26 cellular contexts compared by ENCODE assay signal in genomic region chr11:93160156-93160555, GRCh38.
"Had no signal": no experiment of that assay in that cellular context is flagged by ENCODE, and none has a peak within 500 bp of the region (broad histone marks: within the 10 kb centered on the region; RNA-seq: fewer than 3 reads in every experiment).

No MANE protein-coding gene starts in this region.

- H3K4me3 Mint-ChIP-seq: memory B cell; naive thymus-derived CD8-positive, alpha-beta T cell; nephron; stimulated activated naive B cell treated with anti-CD40 and anti-IgM and Interleukin-4, amounts not matched to agents 10 μg/mL and 1 μg/mL and 100 μg/mL, for 72 hours had no signal

- H3K4me1 ChIP-seq: lower lobe of right lung, pancreas, prostate gland, stomach, testis, thyroid gland, transverse colon, upper lobe of left lung, vagina had no signal

- H3K9me3 ChIP-seq: lower lobe of right lung, pancreas, prostate gland, stomach, testis, thyroid gland, transverse colon, upper lobe of left lung, vagina had no signal

- H3K4me1 Mint-ChIP-seq: memory B cell; naive thymus-derived CD8-positive, alpha-beta T cell; nephron; stimulated activated naive B cell treated with anti-CD40 and anti-IgM and Interleukin-4, amounts not matched to agents 10 μg/mL and 1 μg/mL and 100 μg/mL, for 72 hours had no signal

- H3K27ac ChIP-seq: lower lobe of right lung, pancreas, prostate gland, stomach, testis, thyroid gland, transverse colon, upper lobe of left lung, vagina had no signal

- H3K36me3 ChIP-seq: prostate gland had no signal

- DNase-seq: hippocampal formation; left cardiac atrium; lower lobe of right lung; naive thymus-derived CD8-positive, alpha-beta T cell; pancreas; posterior cingulate gyrus; retina; right cardiac atrium; stimulated activated CD4-positive, alpha-beta T cell treated with anti-CD3 and anti-CD28 coated beads, Interleukin-12 subunit alpha, Interleukin-12 subunit beta, amount 100 ng/mL, for 4 hours; stimulated activated CD4-positive, alpha-beta T cell treated with anti-CD3 and anti-CD28 coated beads, Interleukin-15, amount 100 ng/mL, for 24 hours; stimulated activated CD4-positive, alpha-beta T cell treated with anti-CD3 and anti-CD28 coated beads, Interleukin-2, amount 100 ng/mL, for 24 hours; stimulated activated CD4-positive, alpha-beta T cell treated with anti-CD3 and anti-CD28 coated beads, Interleukin-4, amount 100 ng/mL, for 1 hour; stimulated activated naive B cell treated with anti-CD40 and anti-IgM and Interleukin-4, amounts not matched to agents 10 μg/mL and 1 μg/mL and 100 μg/mL, for 72 hours; stimulated activated naive CD8-positive, alpha-beta T cell treated with anti-CD3 and anti-CD28 coated beads, Interleukin-15, Interleukin-2, amounts not matched to agents 100 U/mL and 50 U/mL, for 24 hours; stomach; testis; thyroid gland; transverse colon; upper lobe of left lung had no signal

- H3K4me3 ChIP-seq: lower lobe of right lung, pancreas, prostate gland, skin epidermis, stomach, testis, thyroid gland, transverse colon, upper lobe of left lung, vagina had no signal

- ATAC-seq: left cardiac atrium; left lobe of liver; lower lobe of right lung; naive thymus-derived CD8-positive, alpha-beta T cell; pancreas; right cardiac atrium; sciatic nerve; stimulated activated naive B cell treated with anti-CD40 and anti-IgM and Interleukin-4, amounts not matched to agents 10 μg/mL and 1 μg/mL and 100 μg/mL, for 72 hours; stimulated activated naive CD8-positive, alpha-beta T cell treated with anti-CD3 and anti-CD28 coated beads, Interleukin-15, Interleukin-2, amounts not matched to agents 100 U/mL and 50 U/mL, for 24 hours had no signal

- H3K27ac Mint-ChIP-seq: memory B cell; naive thymus-derived CD8-positive, alpha-beta T cell; stimulated activated naive B cell treated with anti-CD40 and anti-IgM and Interleukin-4, amounts not matched to agents 10 μg/mL and 1 μg/mL and 100 μg/mL, for 72 hours had no signal

- H3K27me3 ChIP-seq: pancreas, stomach, testis, thyroid gland, transverse colon, upper lobe of left lung, vagina had no signal

- H3K27me3 Mint-ChIP-seq: memory B cell; naive thymus-derived CD8-positive, alpha-beta T cell; stimulated activated naive B cell treated with anti-CD40 and anti-IgM and Interleukin-4, amounts not matched to agents 10 μg/mL and 1 μg/mL and 100 μg/mL, for 72 hours had no signal
